8 cellular contexts compared by ENCODE assay signal in genomic region chr6:47047479-47048411, GRCh38. TPM values are rescaled to one million over a fixed set of nuclear protein-coding genes. Genes with fewer than 3 reads are reported as not detected.
DNase-seq lines count a peak whose midpoint lies in the region; ATAC-seq and TF ChIP-seq lines count a peak whose summit lies in the region.

No MANE protein-coding gene starts in this region.

- TF ChIP-seq CTCF in AG10803 (conservative IDR thresholded peaks at IDR 0.05; ENCODE audit: low read length) (peak; percentile 87), GM12875 (IDR thresholded peaks at IDR 0.05; ENCODE audit: borderline replicate concordance, insufficient read depth, low read depth, low read length) (peak; percentile 68), SU-DHL-6 (IDR thresholded peaks at IDR 0.05; ENCODE audit: insufficient read depth, low read length, poor library complexity, severe bottlenecking) (peak; percentile 94)

- no peaks in the 10 kb centered on the region for H4K20me1 ChIP-seq in SU-DHL-6 (ENCODE audit: low read depth, low read length)

- no peaks in the 10 kb centered on the region for H3F3A ChIP-seq in SU-DHL-6 (ENCODE audit: insufficient read depth)

- no peak overlapping the region for H2AFZ ChIP-seq in SU-DHL-6 (ENCODE audit: low read depth, low read length, severe bottlenecking)

- no peaks in the 10 kb centered on the region for H3K79me2 ChIP-seq in SU-DHL-6 (ENCODE audit: insufficient read depth, low read length)

- DNase-seq in AG10803 (ENCODE audit: low read depth) (peak; percentile 79), NCI-H1694 (lab: John Stamatoyannopoulos, UW) (peak; percentile 46)

- H3K27me3 ChIP-seq in SU-DHL-6 (ENCODE audit: low read length) (no peaks in the 10 kb centered on the region), mucosa of stomach (ENCODE audit: control insufficient read depth, insufficient read depth, low read length) (no peaks in the 10 kb centered on the region)

- no peaks in the 10 kb centered on the region for H3K9me3 ChIP-seq in SU-DHL-6 (ENCODE audit: insufficient read depth, low read length)
- no peaks in the 10 kb centered on the region for H3K9me3 ChIP-seq in mucosa of stomach (ENCODE audit: control insufficient read depth, low read length)

- H3K9ac ChIP-seq in SU-DHL-6 (ENCODE audit: low read length) (no peak overlapping the region), mucosa of stomach (ENCODE audit: low read length) (peak overlapping the region; percentile 16)

- H3K4me3 ChIP-seq in AG10803 (ENCODE audit: low read length) (no peak overlapping the region), GM12875 (ENCODE audit: low read depth, low read length) (no peak overlapping the region), SU-DHL-6 (ENCODE audit: insufficient read depth, low read length, poor library complexity, severe bottlenecking) (no peak overlapping the region), mucosa of stomach (ENCODE audit: low read length) (no peak overlapping the region)

- H3K4me1 ChIP-seq in mucosa of stomach (ENCODE audit: control insufficient read depth, insufficient read depth, low read length): peaks cover 21% of the 10 kb centered on the region

- no peak overlapping the region for H3K27ac ChIP-seq in SU-DHL-6 (ENCODE audit: low read depth, low read length)

- no peak overlapping the region for H3K4me2 ChIP-seq in SU-DHL-6 (ENCODE audit: low read depth, low read length, poor library complexity, severe bottlenecking)

- ATAC-seq in HG02852 (IDR thresholded peaks at IDR 0.05; ENCODE audit: unreplicated experiment): peak; percentile 77
- peak; percentile 76 for ATAC-seq in esophagus mucosa
- ATAC-seq in GM19397 (IDR thresholded peaks at IDR 0.05; ENCODE audit: unreplicated experiment): no peak

- H3K9me2 ChIP-seq in SU-DHL-6 (replicated peaks; ENCODE audit: insufficient read depth, low read length): no peaks in the 10 kb centered on the region

- H3K36me3 ChIP-seq in SU-DHL-6 (ENCODE audit: low read length) (no peaks in the 10 kb centered on the region), mucosa of stomach (ENCODE audit: control insufficient read depth, insufficient read depth, low read length) (no peaks in the 10 kb centered on the region)

RNA-seq across cellular contexts. Expression of gene ADGRF1, which starts 5.6 kb away (rescaled TPM):
- 32.8 TPM for total RNA-seq in esophagus mucosa
